ENCODE assay signal across 8 cellular contexts in genomic region chr17:36546418-36547093, GRCh38. TPM values are rescaled to one million over a fixed set of nuclear protein-coding genes. Genes with fewer than 3 reads are reported as not detected.
DNase-seq lines count a peak whose midpoint lies in the region; ATAC-seq and TF ChIP-seq lines count a peak whose summit lies in the region.

No MANE protein-coding gene starts in this region.

- 21% methylated on average over 7 of the region's 7 CpGs for WGBS in aorta, 2 donors

- intact Hi-C loops in left cardiac atrium (cut with DNase I): no loop called here
- intact Hi-C loops in ascending aorta (cut with DNase I): loop anchor here (5.0 kb wide), 1 partner anchor 811 kb away; no protein-coding TSS in a partner anchor
- intact Hi-C loops in lower lobe of right lung (cut with DNase I): no loop called here
- intact Hi-C loops in aorta (cut with DNase I): loop anchor here (5.0 to 10.0 kb wide), 3 partner anchors 46 to 408 kb away; partner anchors contain the start of genes AATF (in 1 of the 2) and DHRS11 (in 1 of the 2)

- H3K4me3 ChIP-seq in right atrium auricular region: peak overlapping the region; percentile 98
- H3K4me3 ChIP-seq in ascending aorta: peak overlapping the region; percentile 95 to 98
- peak overlapping the region; percentile 91 for H3K4me3 ChIP-seq in lower lobe of right lung
- H3K4me3 ChIP-seq in aorta (ENCODE audit: low read length in 2 of 2): peak overlapping the region; percentile 9 to 53

- TF ChIP-seq CTCF in right atrium auricular region (IDR thresholded peaks at IDR 0.05) (no peak), ascending aorta (IDR thresholded peaks at IDR 0.05) (no peak), lower lobe of right lung (IDR thresholded peaks at IDR 0.05) (no peak)

- DNase-seq in right atrium auricular region (ENCODE audit: low spot score) (no peak), left cardiac atrium (no peak), ascending aorta (ENCODE audit: low spot score in 2 of 2) (no peak), lower lobe of right lung (no peak), aorta (no peak), H4 (ENCODE audit: low spot score) (no peak), NCI-H187 treated with DMSO at 0.1 percent for 48 hours (lab: John Stamatoyannopoulos, UW) (no peak)

- H3K36me3 ChIP-seq in right atrium auricular region (no peaks in the 10 kb centered on the region), ascending aorta (peaks cover 0 to 5% of the 10 kb centered on the region in 2 donors), lower lobe of right lung (no peaks in the 10 kb centered on the region), aorta (ENCODE audit: control insufficient read depth in 1 of 2, insufficient read depth in 2 of 2, low read length in 1 of 2) (no peaks in the 10 kb centered on the region)

- peak overlapping the region; percentile 100 for H3K27ac ChIP-seq in right atrium auricular region
- H3K27ac ChIP-seq in ascending aorta: peak overlapping the region; percentile 99 to 100
- peak overlapping the region; percentile 99 for H3K27ac ChIP-seq in lower lobe of right lung
- peak overlapping the region in 1 of 2 donors; percentile 20 for H3K27ac ChIP-seq in aorta (ENCODE audit: low read depth in 1 of 2, low read length in 2 of 2)

- H3K4me1 ChIP-seq in right atrium auricular region (peaks cover 0 to 56% of the 10 kb centered on the region in 2 donors), ascending aorta (peaks cover 16 to 39% of the 10 kb centered on the region in 2 donors), lower lobe of right lung (peaks cover 67% of the 10 kb centered on the region), aorta (ENCODE audit: control insufficient read depth in 1 of 2, insufficient read depth in 2 of 2, low read length in 2 of 2) (no peaks in the 10 kb centered on the region)

- ATAC-seq in left cardiac atrium (no peak), lower lobe of right lung (no peak), aorta (ENCODE audit: low FRiP score) (no peak), GM21390 (IDR thresholded peaks at IDR 0.05; ENCODE audit: unreplicated experiment) (no peak)

- no peaks in the 10 kb centered on the region for H3K27me3 ChIP-seq in right atrium auricular region
- no peaks in the 10 kb centered on the region for H3K27me3 ChIP-seq in ascending aorta
- H3K27me3 ChIP-seq in lower lobe of right lung (ENCODE audit: low read depth): no peaks in the 10 kb centered on the region
- no peaks in the 10 kb centered on the region for H3K27me3 ChIP-seq in aorta (ENCODE audit: control insufficient read depth in 1 of 2, insufficient read depth in 2 of 2, low read length in 1 of 2)

- H3K9me3 ChIP-seq in right atrium auricular region (no peaks in the 10 kb centered on the region), ascending aorta (no peaks in the 10 kb centered on the region), lower lobe of right lung (no peaks in the 10 kb centered on the region), aorta (ENCODE audit: control insufficient read depth, low read length) (no peaks in the 10 kb centered on the region)

RNA-seq across cellular contexts. Expression of gene GGNBP2, which starts 1.8 kb away (rescaled TPM):
- total RNA-seq in right atrium auricular region (10 to 100 TPM; 26.7 to 30.1 TPM), left cardiac atrium (10 to 100 TPM; 44.3 to 50.6 TPM), ascending aorta (26.5 TPM), lower lobe of right lung (74.8 TPM), aorta (10 to 100 TPM; 73.9 to 80.4 TPM)
- 10 to 100 TPM; 37.4 to 53.8 TPM for polyA plus RNA-seq in aorta
- total RNA-seq in H4 (2014; rRNA removed; shearing (Covaris generic)): 32.5 and 38.2 TPM in 2 replicates

RNA-seq across cellular contexts. Expression of gene PIGW, which starts 11.8 kb away (rescaled TPM):
- 1 to 10 TPM; 2.8 to 3.9 TPM for total RNA-seq in right atrium auricular region
- 1 to 10 TPM; 5.7 to 9.9 TPM for total RNA-seq in left cardiac atrium
- total RNA-seq in ascending aorta: 6.0 TPM
- 6.4 TPM for total RNA-seq in lower lobe of right lung
- 1 to 10 TPM; 4.7 to 4.9 TPM for total RNA-seq in aorta
- polyA plus RNA-seq in aorta: 1 to 10 TPM; 2.1 to 5.1 TPM
- total RNA-seq in H4 (2014; rRNA removed; shearing (Covaris generic)): 10.3 and 11.8 TPM in 2 replicates

RNA-seq across cellular contexts. Expression of gene MYO19, which starts 11.9 kb away (rescaled TPM):
- 10 to 100 TPM in 1 of 2 donors, 1 to 10 TPM in 1; 8.2 to 12.8 TPM for total RNA-seq in right atrium auricular region
- total RNA-seq in left cardiac atrium: 10 to 100 TPM; 18.0 to 29.1 TPM
- 40.7 TPM for total RNA-seq in ascending aorta
- total RNA-seq in lower lobe of right lung: 38.9 TPM
- 10 to 100 TPM; 37.1 to 57.3 TPM for total RNA-seq in aorta
- polyA plus RNA-seq in aorta: 10 to 100 TPM; 13.1 to 27.4 TPM
- total RNA-seq in H4 (2014; rRNA removed; shearing (Covaris generic)): 36.0 and 42.7 TPM in 2 replicates

RNA-seq across cellular contexts. Expression of gene DHRS11, which starts 45.1 kb away (rescaled TPM):
- total RNA-seq in right atrium auricular region (10 to 100 TPM; 10.5 to 17.3 TPM), left cardiac atrium (10 to 100 TPM; 14.8 to 22.2 TPM), ascending aorta (11.8 TPM), lower lobe of right lung (5.9 TPM), aorta (1 to 10 TPM; 6.0 to 6.5 TPM)
- polyA plus RNA-seq in aorta: 10 to 100 TPM in 1 of 2 donors, 1 to 10 TPM in 1; 8.4 to 50.5 TPM
- 11.7 and 23.0 TPM in 2 replicates for total RNA-seq in H4 (2014; rRNA removed; shearing (Covaris generic))

RNA-seq across cellular contexts. Expression of gene MRM1, which starts 54.8 kb away (rescaled TPM):
- total RNA-seq in right atrium auricular region (1 to 10 TPM; 3.7 to 6.3 TPM), left cardiac atrium (1 to 10 TPM; 3.8 to 6.8 TPM), ascending aorta (not detected), lower lobe of right lung (6.6 TPM), aorta (1 to 10 TPM; 2.7 to 3.6 TPM)
- polyA plus RNA-seq in aorta: 1 to 10 TPM; 2.1 to 4.3 TPM
- 3.4 and 8.9 TPM in 2 replicates for total RNA-seq in H4 (2014; rRNA removed; shearing (Covaris generic))

Comparison
In these comparisons a context has a peak if more than half of its experiments do, and no peak if none do; other contexts are left out.
1. H3K4me3 ChIP-seq: peak in every context shown above with its lines; median percentile 98 in right atrium auricular region; 96 in ascending aorta; 91 in lower lobe of right lung; 31 in aorta.
2. intact Hi-C loops: an anchor here in ascending aorta (5.0 kb wide) and aorta (5.0 to 10.0 kb wide); none called in left cardiac atrium and lower lobe of right lung.